In genomic region chr5:175898644-175899215, GRCh38 we compare ENCODE assay signal across 15 cellular contexts. TPM values are rescaled to one million over a fixed set of nuclear protein-coding genes. Genes with fewer than 3 reads are reported as not detected.
"Had no signal": no experiment of that assay in that cellular context is flagged by ENCODE, and none has a peak within 500 bp of the region (broad histone marks: within the 10 kb centered on the region; RNA-seq: fewer than 3 reads in every experiment).

No MANE protein-coding gene starts in this region.

RNA-seq across cellular contexts. Expression of gene CPLX2, which starts 27.4 kb away (rescaled TPM):
- total RNA-seq: dermis blood vessel endothelial cell; endothelial cell of umbilical vein; fibroblast of villous mesenchyme; gastrocnemius medialis; glomerular endothelial cell; heart right ventricle; kidney epithelial cell; left cardiac atrium; left lung; left ventricle myocardium superior; lower leg skin; lung microvascular endothelial cell; mononuclear cell; naive thymus-derived CD4-positive, alpha-beta T cell had no signal
- polyA plus RNA-seq: endothelial cell of umbilical vein; keratinocyte; naive thymus-derived CD4-positive, alpha-beta T cell had no signal
